ENCODE assay signal across 17 cellular contexts in genomic region chr2:128750328-128751165, GRCh38.
"Had no signal": no experiment of that assay in that cellular context is flagged by ENCODE, and none has a peak within 500 bp of the region (broad histone marks: within the 10 kb centered on the region; RNA-seq: fewer than 3 reads in every experiment).

No MANE protein-coding gene starts in this region.

- H3K4me1 ChIP-seq: prostate gland, sigmoid colon had no signal

- H3K27ac ChIP-seq: epithelial cell of prostate, hepatocyte, lower lobe of right lung, prostate gland, sigmoid colon, stomach, VCaP had no signal

- H3K9me3 ChIP-seq: body of pancreas, lower lobe of right lung, prostate gland, sigmoid colon, stomach had no signal

- H3K4me3 ChIP-seq: body of pancreas, hepatocyte, lower lobe of right lung, prostate gland, sigmoid colon, stomach had no signal

- H3K27me3 ChIP-seq: body of pancreas, hepatocyte, stomach had no signal

- ATAC-seq: body of pancreas; lower lobe of right lung; naive thymus-derived CD4-positive, alpha-beta T cell; T-cell had no signal

- H3K36me3 ChIP-seq: lower lobe of right lung, prostate gland, sigmoid colon, stomach had no signal

- H3K4me2 ChIP-seq: hepatocyte had no signal

- DNase-seq: activated CD4-positive, alpha-beta T cell treated with anti-CD3 and anti-CD28 coated beads, Interleukin-2, amount 10 ng/mL, durations not matched to agents 24 days and 14 days; activated naive CD4-positive, alpha-beta T cell treated with anti-CD3 and anti-CD28 coated beads, Interleukin-2, amount 50 U/mL, for 16 hours; activated T-cell treated with anti-CD3 and anti-CD28 coated beads, Interleukin-2, amount 50 U/mL, for 1 hour; cortex of kidney; effector memory CD4-positive, alpha-beta T cell; lower lobe of right lung; naive thymus-derived CD4-positive, alpha-beta T cell; sigmoid colon; stimulated activated CD4-positive, alpha-beta T cell treated with anti-CD3 and anti-CD28 coated beads, Interleukin-2, amount 100 ng/mL, for 48 hours; stomach; T-cell had no signal

- H3K9me3 Mint-ChIP-seq: activated CD4-positive, alpha-beta T cell treated with anti-CD3 and anti-CD28 coated beads, Interleukin-2, amount 10 ng/mL, durations not matched to agents 24 days and 14 days; central memory CD8-positive, alpha-beta T cell; naive thymus-derived CD4-positive, alpha-beta T cell; T-cell had no signal

- H3K27ac Mint-ChIP-seq: activated CD4-positive, alpha-beta T cell treated with anti-CD3 and anti-CD28 coated beads, Interleukin-2, amount 10 ng/mL, durations not matched to agents 24 days and 14 days; naive thymus-derived CD4-positive, alpha-beta T cell; T-cell had no signal

- H3K36me3 Mint-ChIP-seq: naive thymus-derived CD4-positive, alpha-beta T cell; T-cell had no signal

- H2AFZ ChIP-seq: hepatocyte had no signal

- H3K4me3 Mint-ChIP-seq: activated CD4-positive, alpha-beta T cell treated with anti-CD3 and anti-CD28 coated beads, Interleukin-2, amount 10 ng/mL, durations not matched to agents 24 days and 14 days; central memory CD8-positive, alpha-beta T cell; naive thymus-derived CD4-positive, alpha-beta T cell; T-cell had no signal

- H3K79me2 ChIP-seq: hepatocyte had no signal
